In the genomic region with DNA sequence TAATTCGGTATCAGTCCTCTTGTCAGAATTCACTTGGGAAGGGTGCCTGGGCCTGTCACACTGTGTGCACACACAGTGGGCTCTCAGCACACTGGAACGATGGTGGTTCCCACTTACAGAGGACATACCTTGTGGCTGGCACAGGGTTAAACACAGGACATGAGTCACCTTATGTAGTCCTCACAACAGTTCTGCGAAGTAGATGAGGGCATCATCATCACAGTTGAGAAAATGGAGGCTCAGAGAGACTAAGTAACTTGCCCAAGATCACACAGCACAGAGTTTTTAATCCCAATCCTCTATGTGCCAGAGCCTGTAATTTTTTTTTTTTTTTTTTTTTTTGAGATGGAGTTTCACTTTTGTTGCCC, we compare ENCODE assay signal across 10 cellular contexts.
DNase-seq lines count a peak whose midpoint lies in the region; ATAC-seq and TF ChIP-seq lines count a peak whose summit lies in the region.
"Had no signal": no experiment of that assay in that cellular context is flagged by ENCODE, and none has a peak within 500 bp of the region (broad histone marks: within the 10 kb centered on the region; RNA-seq: fewer than 3 reads in every experiment).

No MANE protein-coding gene starts in this region.

- TF ChIP-seq CTCF in fibroblast of pulmonary artery (IDR thresholded peaks at IDR 0.05; ENCODE audit: low read length, missing control alignments), result no peak
- no peak for TF ChIP-seq CTCF in stomach (IDR thresholded peaks at IDR 0.05)

- intact Hi-C loops in stomach (cut with DNase I; ENCODE audit: low total_unique reads), result loop anchor here (10.0 kb wide), 2 partner anchors 62 to 242 kb away; no protein-coding TSS in a partner anchor

- no peak for TF ChIP-seq POLR2A in stomach (IDR thresholded peaks at IDR 0.05)

- WGBS in stomach, 5 donors, result 71 to 88% (median 84%) methylated on average over 3 of the region's 3 CpGs

- H3K4me3 ChIP-seq in SJSA1, result no peak overlapping the region
- no peak overlapping the region for H3K4me3 ChIP-seq in fibroblast of pulmonary artery (replicated peaks; ENCODE audit: low read depth, low read length)
- H3K4me3 ChIP-seq in stomach, result no peak overlapping the region

- ATAC-seq in HG03460 (IDR thresholded peaks at IDR 0.05; ENCODE audit: unreplicated experiment), result no peak

- H3K36me3 ChIP-seq in SJSA1, result no peaks in the 10 kb centered on the region
- no peaks in the 10 kb centered on the region for H3K36me3 ChIP-seq in stomach

- H3K27ac ChIP-seq in SJSA1 (peak overlapping the region; percentile 87), stomach (peak overlapping the region; percentile 84 to 94 (median 91))

- DNase-seq in activated CD8-positive, alpha-beta memory T cell treated with anti-CD3 and anti-CD28 coated beads for 24 hours, result peak; percentile 58
- DNase-seq in activated CD8-positive, alpha-beta memory T cell treated with anti-CD3 and anti-CD28 coated beads, Interleukin-2, amount 50 U/mL, for 48 hours, result no peak
- DNase-seq in SJSA1 (ENCODE audit: low read depth in 1 of 2, low spot score in 2 of 2), result no peak
- peak; percentile 10 for DNase-seq in fibroblast of pulmonary artery (ENCODE audit: low read depth)
- DNase-seq in stomach, result peak; percentile 23
- no peak for DNase-seq in NCI-H774 (lab: John Stamatoyannopoulos, UW)
- no peak for DNase-seq in KG1 (lab: John Stamatoyannopoulos, UW)
- DNase-seq: amygdala, NCI-H524 treated with DMSO at 0.1 percent for 48 hours had no signal

- no peak for TF ChIP-seq EP300 in stomach (IDR thresholded peaks at IDR 0.05)

- H3K27me3 ChIP-seq in SJSA1 (replicated peaks), result no peaks in the 10 kb centered on the region
- no peaks in the 10 kb centered on the region for H3K27me3 ChIP-seq in stomach

- no peaks in the 10 kb centered on the region for H3K9me3 ChIP-seq in SJSA1 (replicated peaks)
- H3K9me3 ChIP-seq in stomach, result no peaks in the 10 kb centered on the region

- H3K4me1 ChIP-seq in SJSA1 (replicated peaks) (peaks cover 58% of the 10 kb centered on the region), stomach (peaks cover 29 to 60% (median 51%) of the 10 kb centered on the region in 4 donors)

Comparison
In these comparisons a context has a peak if more than half of its experiments do, and no peak if none do; other contexts are left out.
1. DNase-seq: peak in activated CD8-positive, alpha-beta memory T cell treated with anti-CD3 and anti-CD28 coated beads for 24 hours (single experiment), fibroblast of pulmonary artery (single experiment) and stomach (single experiment); none in activated CD8-positive, alpha-beta memory T cell treated with anti-CD3 and anti-CD28 coated beads, Interleukin-2, amount 50 U/mL, for 48 hours (single experiment), SJSA1 (0 of 2), NCI-H774 (single experiment) and KG1 (single experiment).